In genomic region chr3:115518100-115518852, GRCh38 we compare ENCODE assay signal across 9 cellular contexts.
DNase-seq lines count a peak whose midpoint lies in the region; ATAC-seq and TF ChIP-seq lines count a peak whose summit lies in the region.
"Had no signal": no experiment of that assay in that cellular context is flagged by ENCODE, and none has a peak within 500 bp of the region (broad histone marks: within the 10 kb centered on the region; RNA-seq: fewer than 3 reads in every experiment).

No MANE protein-coding gene starts in this region.

- H3K9me3 Mint-ChIP-seq in nephron progenitor cell: no peaks in the 10 kb centered on the region

- TF ChIP-seq CTCF in epithelial cell of proximal tubule (conservative IDR thresholded peaks at IDR 0.05; ENCODE audit: low read depth, low read length) (no peak), nephron progenitor cell (IDR thresholded peaks at IDR 0.05) (no peak)

- H3K4me3 ChIP-seq in epithelial cell of proximal tubule (ENCODE audit: low read depth, low read length): no peak overlapping the region

- no peak for ATAC-seq in GM19463 (IDR thresholded peaks at IDR 0.05; ENCODE audit: unreplicated experiment)
- no peak for ATAC-seq in HG03571 (IDR thresholded peaks at IDR 0.05; ENCODE audit: unreplicated experiment)

- H3K27ac Mint-ChIP-seq in nephron progenitor cell: peak overlapping the region; percentile 10

- no peak overlapping the region for H3K4me3 Mint-ChIP-seq in nephron progenitor cell

- H3K27me3 Mint-ChIP-seq in nephron progenitor cell (ENCODE audit: low read depth, poor library complexity): no peaks in the 10 kb centered on the region

- peaks cover 23% of the 10 kb centered on the region for H3K4me1 Mint-ChIP-seq in nephron progenitor cell

- no peaks in the 10 kb centered on the region for H3K36me3 Mint-ChIP-seq in nephron progenitor cell (ENCODE audit: low read depth)

- DNase-seq in DMS 273 (lab: John Stamatoyannopoulos, UW; ENCODE audit: unreplicated experiment) (peak; percentile 82), NCI-H2196 treated with DMSO at 0.1 percent for 48 hours (lab: John Stamatoyannopoulos, UW; ENCODE audit: unreplicated experiment) (peak; percentile 65), epithelial cell of proximal tubule (ENCODE audit: low read depth) (peak; percentile 49), nephron progenitor cell (peak; percentile 17), NCI-H1092 treated with DMSO at 0.1 percent for 48 hours (lab: John Stamatoyannopoulos, UW) (no peak)
- no peak for DNase-seq in activated CD4-positive, alpha-beta T cell treated with anti-CD3 and anti-CD28 coated beads for 48 hours
- DNase-seq: activated effector memory CD4-positive, alpha-beta T cell treated with anti-CD3 and anti-CD28 coated beads, Interleukin-2, amount 50 U/mL, for 16 hours had no signal

Comparison
In these comparisons a context has a peak if more than half of its experiments do, and no peak if none do; other contexts are left out.
1. DNase-seq: peak in DMS 273 (single experiment), NCI-H2196 treated with DMSO at 0.1 percent for 48 hours (single experiment), epithelial cell of proximal tubule (single experiment) and nephron progenitor cell (single experiment); none in activated CD4-positive, alpha-beta T cell treated with anti-CD3 and anti-CD28 coated beads for 48 hours (single experiment) and NCI-H1092 treated with DMSO at 0.1 percent for 48 hours (single experiment).